1 cellular context compared by ENCODE assay signal in genomic region chr10:63133787-63134557, GRCh38.
TF ChIP-seq lines count a peak whose summit lies in the region.

No MANE protein-coding gene starts in this region.

TF ChIP-seq in GM23338, 12 proteins besides CTCF, POLR2A, EP300 and RAD21 (continued from another document):
- TF ChIP-seq REST (IDR thresholded peaks at IDR 0.05; ENCODE audit: unreplicated experiment) (no peak), EZH2phosphoT487 (IDR thresholded peaks at IDR 0.05; ENCODE audit: unreplicated experiment) (no peak), NANOG (IDR thresholded peaks at IDR 0.05; ENCODE audit: borderline replicate concordance) (no peak)
